ENCODE assay signal across 8 cellular contexts in the genomic region with DNA sequence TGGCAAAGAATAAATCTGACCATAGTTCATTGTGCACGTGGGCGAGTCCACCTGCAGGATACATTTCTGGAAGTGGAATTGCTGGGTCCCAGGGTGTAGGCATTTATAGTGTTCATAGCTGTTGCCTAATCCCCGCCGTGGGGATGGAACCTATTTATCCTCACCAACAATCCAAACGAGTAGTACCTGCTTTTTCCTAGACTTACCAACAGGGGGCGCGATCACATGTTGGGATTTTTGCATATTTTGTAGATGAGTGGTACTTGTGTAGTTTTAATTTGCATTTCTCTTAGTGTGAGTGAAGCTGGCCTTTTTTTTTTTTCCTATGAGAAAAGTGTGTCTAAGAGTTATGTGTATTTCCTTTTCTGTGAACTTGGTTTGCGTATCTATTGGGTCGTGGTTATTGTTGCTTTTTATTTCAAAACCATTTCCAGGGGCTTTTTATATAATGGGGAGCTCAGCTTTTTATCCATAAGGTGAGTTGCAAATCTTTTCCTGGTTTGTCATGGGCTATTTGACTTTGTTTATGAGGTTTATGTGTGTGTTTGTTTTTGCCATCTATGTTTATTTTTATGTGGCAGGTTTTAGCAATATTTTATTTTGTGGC.
DNase-seq lines count a peak whose midpoint lies in the region; ATAC-seq and TF ChIP-seq lines count a peak whose summit lies in the region.

No MANE protein-coding gene starts in this region.

- POLR2A ChIA-PET in activated CD4-positive, alpha-beta T cell treated with anti-CD3 and anti-CD28 coated beads for 36 hours (lab: Charles Lee) = interaction anchor here (0.6 kb wide), 1 partner anchor 12 kb away, joined by 3 read pairs; no protein-coding TSS in a partner anchor

- H3K4me1 Mint-ChIP-seq in activated CD4-positive, alpha-beta T cell treated with anti-CD3 and anti-CD28 coated beads for 36 hours = peaks cover 9% of the 10 kb centered on the region

- H3K36me3 Mint-ChIP-seq in activated CD4-positive, alpha-beta T cell treated with anti-CD3 and anti-CD28 coated beads for 36 hours (ENCODE audit: low read depth) = no peaks in the 10 kb centered on the region

- no peak overlapping the region for H3K27ac ChIP-seq in left lung

- peak; percentile 63 for ATAC-seq in activated CD4-positive, alpha-beta T cell treated with anti-CD3 and anti-CD28 coated beads for 36 hours
- peak; percentile 90 for ATAC-seq in left lung
- no peak for ATAC-seq in HG03342 (IDR thresholded peaks at IDR 0.05; ENCODE audit: unreplicated experiment)

- no peak overlapping the region for H3K4me3 Mint-ChIP-seq in activated CD4-positive, alpha-beta T cell treated with anti-CD3 and anti-CD28 coated beads for 36 hours

- H3K27ac Mint-ChIP-seq in activated CD4-positive, alpha-beta T cell treated with anti-CD3 and anti-CD28 coated beads for 36 hours = no peak overlapping the region

- TF ChIP-seq CTCF in left lung (IDR thresholded peaks at IDR 0.05) = peak; percentile 61 to 77

- no peaks in the 10 kb centered on the region for H3K36me3 ChIP-seq in left lung

- no peaks in the 10 kb centered on the region for H3K9me3 Mint-ChIP-seq in activated CD4-positive, alpha-beta T cell treated with anti-CD3 and anti-CD28 coated beads for 36 hours (ENCODE audit: low read depth)

- H3K4me1 ChIP-seq in left lung = no peaks in the 10 kb centered on the region

- DNase-seq in SIG-M5 treated with dmso at 0.1 percent for 504 hours (lab: John Stamatoyannopoulos, UW; ENCODE audit: unreplicated experiment) (peak; percentile 70), SIG-M5 (lab: John Stamatoyannopoulos, UW) (no peak), NCI-H226 (peak; percentile 60), cerebellar cortex (ENCODE audit: low spot score) (peak; percentile 62), left lung (peak in 1 of 2 donors; percentile 54)
- peak; percentile 83 for DNase-seq in activated CD4-positive, alpha-beta T cell treated with anti-CD3 and anti-CD28 coated beads for 36 hours
- peak; percentile 51 to 64 (median 57) for DNase-seq in stimulated activated CD4-positive, alpha-beta T cell treated with anti-CD3 and anti-CD28 coated beads, TNF-alpha, amount 100 ng/mL, for 24 hours (ENCODE audit: low read depth in 3 of 3)

- intact Hi-C loops in activated CD4-positive, alpha-beta T cell treated with anti-CD3 and anti-CD28 coated beads for 36 hours (cut with DNase I, micrococcal nuclease) = loop anchor here (1.0 to 2.0 kb wide), 4 partner anchors 67 to 127 kb away; a partner anchor contains a TSS
- intact Hi-C loops in left lung (cut with DNase I) = no loop called here

- H3K27me3 Mint-ChIP-seq in activated CD4-positive, alpha-beta T cell treated with anti-CD3 and anti-CD28 coated beads for 36 hours = peaks cover 7% of the 10 kb centered on the region

- H3K4me3 ChIP-seq in left lung = no peak overlapping the region

- CTCF ChIA-PET in activated CD4-positive, alpha-beta T cell treated with anti-CD3 and anti-CD28 coated beads for 36 hours (lab: Charles Lee) = interaction anchor here (0.6 to 4.3 kb wide), 21 partner anchors 8 to 949 kb away, joined by 3 to 60 read pairs (median 4); no protein-coding TSS in a partner anchor

- H3K9me3 ChIP-seq in left lung = no peaks in the 10 kb centered on the region

- no peaks in the 10 kb centered on the region for H3K27me3 ChIP-seq in left lung

Comparison
In these comparisons a context has a peak if more than half of its experiments do, and no peak if none do; other contexts are left out.
1. intact Hi-C loops: an anchor here in activated CD4-positive, alpha-beta T cell treated with anti-CD3 and anti-CD28 coated beads for 36 hours (1.0 to 2.0 kb wide); none called in left lung.